In genomic region chr1:156146006-156146748, GRCh38 we compare ENCODE assay signal across 1 cellular context.
TF ChIP-seq lines count a peak whose summit lies in the region.

No MANE protein-coding gene starts in this region.

TF ChIP-seq in HepG2, 621 proteins besides CTCF, POLR2A, EP300 and RAD21 (continued from another document and continues in another):
- TF ChIP-seq BCL3 (CRISPR knock-in tag; IDR thresholded peaks at IDR 0.05): no peak
- no peak for TF ChIP-seq ZNF839 (CRISPR knock-in tag; IDR thresholded peaks at IDR 0.05; ENCODE audit: borderline replicate concordance)
- 0 out of 2 replicates have a peak, but pooled peaks have one; percentile 1 for TF ChIP-seq ZNF800 (CRISPR knock-in tag; IDR thresholded peaks at IDR 0.05)
- TF ChIP-seq MNT (IDR thresholded peaks at IDR 0.05): no peak
- TF ChIP-seq NCOA1 (CRISPR knock-in tag; IDR thresholded peaks at IDR 0.05): no peak
- no peak for TF ChIP-seq ATF2 (CRISPR knock-in tag; IDR thresholded peaks at IDR 0.05)
- no peak for TF ChIP-seq ZNF160 (CRISPR knock-in tag; IDR thresholded peaks at IDR 0.05)
- no peak for TF ChIP-seq ETS1 (CRISPR knock-in tag; IDR thresholded peaks at IDR 0.05)
- TF ChIP-seq SALL2 (CRISPR knock-in tag; IDR thresholded peaks at IDR 0.05): no peak
- TF ChIP-seq MED1 (CRISPR knock-in tag; IDR thresholded peaks at IDR 0.05): peak; percentile 25
- 0 out of 2 replicates have a peak, but pooled peaks have one; percentile 35 for TF ChIP-seq ZNF205 (CRISPR knock-in tag; IDR thresholded peaks at IDR 0.05)
- TF ChIP-seq ARNT (IDR thresholded peaks at IDR 0.05): no peak
- TF ChIP-seq ASH2L (IDR thresholded peaks at IDR 0.05; ENCODE audit: insufficient read length, low read depth, low read length): no peak
- peak; percentile 16; the same call in 1 of the 2 replicates for TF ChIP-seq ZNF687 (CRISPR knock-in tag; IDR thresholded peaks at IDR 0.05)
- TF ChIP-seq ZBTB25 (CRISPR knock-in tag; IDR thresholded peaks at IDR 0.05): no peak
- TF ChIP-seq ZNF501 (CRISPR knock-in tag; IDR thresholded peaks at IDR 0.05): peak; percentile 54; the same call in 1 of the 2 replicates
- peak; percentile 66 for TF ChIP-seq DRAP1 (CRISPR knock-in tag; IDR thresholded peaks at IDR 0.05)
- TF ChIP-seq THRA (CRISPR knock-in tag; IDR thresholded peaks at IDR 0.05; ENCODE audit: borderline replicate concordance): peak; percentile 20; the same call in 1 of the 2 replicates
- TF ChIP-seq SAP130 (CRISPR knock-in tag; IDR thresholded peaks at IDR 0.05; ENCODE audit: low read depth): peak; percentile 66
- no peak for TF ChIP-seq ZNF609 (CRISPR knock-in tag; IDR thresholded peaks at IDR 0.05; ENCODE audit: borderline replicate concordance)
- TF ChIP-seq ZNF143 (CRISPR knock-in tag; IDR thresholded peaks at IDR 0.05): no peak
- no peak for TF ChIP-seq LRRFIP1 (CRISPR knock-in tag; conservative IDR thresholded peaks at IDR 0.05)
- TF ChIP-seq ZNF619 (CRISPR knock-in tag; IDR thresholded peaks at IDR 0.05): no peak
- peak; percentile 48; the same call in 1 of the 2 replicates for TF ChIP-seq HDAC2 (CRISPR knock-in tag; IDR thresholded peaks at IDR 0.05)
- TF ChIP-seq ZSCAN5A (CRISPR knock-in tag; IDR thresholded peaks at IDR 0.05; ENCODE audit: borderline replicate concordance): no peak
- TF ChIP-seq ZNF7 (CRISPR knock-in tag; IDR thresholded peaks at IDR 0.05): peak; percentile 30; the same call in 1 of the 2 replicates
- no peak for TF ChIP-seq ZBTB20 (CRISPR knock-in tag; IDR thresholded peaks at IDR 0.05; ENCODE audit: borderline replicate concordance, low read depth)
- peak in 1 of 2 experiments; percentile 55; a peak in 1 of 4 replicates for TF ChIP-seq KLF16 (CRISPR knock-in tag; IDR thresholded peaks at IDR 0.05)
- TF ChIP-seq ZKSCAN8 (CRISPR knock-in tag; IDR thresholded peaks at IDR 0.05; ENCODE audit: borderline replicate concordance): peak; percentile 50; the same call in 1 of the 2 replicates
